1 cellular context compared by ENCODE assay signal in the genomic region with DNA sequence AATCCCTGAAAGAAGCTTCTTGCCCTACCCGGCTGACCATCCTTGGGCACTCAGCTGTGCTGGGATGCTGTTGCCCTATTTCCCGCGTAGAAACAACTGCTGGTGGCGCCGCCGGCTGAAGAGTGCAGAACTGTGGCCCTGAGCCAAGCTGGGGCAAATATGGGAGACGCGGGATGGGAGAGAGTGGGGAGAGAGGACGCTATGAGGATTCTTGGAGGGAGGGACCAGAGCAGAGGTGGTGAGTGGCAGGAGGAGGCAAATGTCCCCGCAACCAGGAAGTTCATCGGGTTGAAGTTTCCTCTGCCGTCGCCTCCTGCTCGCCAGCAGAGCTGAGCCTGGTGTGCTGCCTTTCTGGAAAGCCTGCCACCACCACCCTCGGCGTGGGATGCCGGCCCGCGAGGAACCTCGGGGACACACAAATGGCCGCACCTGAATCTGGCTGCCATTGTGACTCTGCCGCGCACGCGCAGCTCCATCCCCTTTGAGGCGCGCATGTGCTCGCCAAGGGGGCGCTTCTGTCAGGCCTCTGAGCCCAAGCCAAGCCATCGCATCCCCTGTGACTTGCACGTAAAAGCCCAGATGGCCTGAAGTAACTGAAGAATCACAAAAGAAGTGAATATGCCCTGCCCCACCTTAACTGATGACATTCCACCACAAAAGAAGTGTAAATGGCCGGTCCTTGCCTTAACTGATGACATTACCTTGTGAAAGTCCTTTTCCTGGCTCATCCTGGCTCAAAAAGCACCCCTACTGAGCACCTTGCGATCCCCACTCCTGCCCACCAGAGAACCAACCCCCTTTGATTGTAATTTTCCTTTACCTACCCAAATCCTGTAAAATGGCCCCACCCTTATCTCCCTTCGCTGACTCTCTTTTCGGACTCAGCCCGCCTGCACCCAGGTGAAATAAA.
TF ChIP-seq lines count a peak whose summit lies in the region.

No MANE protein-coding gene starts in this region.

TF ChIP-seq in HepG2, 621 proteins besides CTCF, POLR2A, EP300 and RAD21:
- TF ChIP-seq, protein P1, sequence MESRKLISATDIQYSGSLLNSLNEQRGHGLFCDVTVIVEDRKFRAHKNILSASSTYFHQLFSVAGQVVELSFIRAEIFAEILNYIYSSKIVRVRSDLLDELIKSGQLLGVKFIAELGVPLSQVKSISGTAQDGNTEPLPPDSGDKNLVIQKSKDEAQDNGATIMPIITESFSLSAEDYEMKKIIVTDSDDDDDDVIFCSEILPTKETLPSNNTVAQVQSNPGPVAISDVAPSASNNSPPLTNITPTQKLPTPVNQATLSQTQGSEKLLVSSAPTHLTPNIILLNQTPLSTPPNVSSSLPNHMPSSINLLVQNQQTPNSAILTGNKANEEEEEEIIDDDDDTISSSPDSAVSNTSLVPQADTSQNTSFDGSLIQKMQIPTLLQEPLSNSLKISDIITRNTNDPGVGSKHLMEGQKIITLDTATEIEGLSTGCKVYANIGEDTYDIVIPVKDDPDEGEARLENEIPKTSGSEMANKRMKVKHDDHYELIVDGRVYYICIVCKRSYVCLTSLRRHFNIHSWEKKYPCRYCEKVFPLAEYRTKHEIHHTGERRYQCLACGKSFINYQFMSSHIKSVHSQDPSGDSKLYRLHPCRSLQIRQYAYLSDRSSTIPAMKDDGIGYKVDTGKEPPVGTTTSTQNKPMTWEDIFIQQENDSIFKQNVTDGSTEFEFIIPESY (CRISPR knock-in tag; IDR thresholded peaks at IDR 0.05) = peak; percentile 34; the same call in 1 of the 2 replicates
